14 cellular contexts compared by ENCODE assay signal in genomic region chr6:35194390-35194789, GRCh38. TPM values are rescaled to one million over a fixed set of nuclear protein-coding genes. Genes with fewer than 3 reads are reported as not detected.
A peak's percentile ranks its signal among the peaks of the same experiment; 100 is the strongest.
DNase-seq lines count a peak whose midpoint lies in the region; ATAC-seq and TF ChIP-seq lines count a peak whose summit lies in the region.
"Had no signal": no experiment of that assay in that cellular context is flagged by ENCODE, and none has a peak within 500 bp of the region (broad histone marks: within the 10 kb centered on the region; RNA-seq: fewer than 3 reads in every experiment).

No MANE protein-coding gene starts in this region.

- H3K79me2 ChIP-seq in mammary epithelial cell (ENCODE audit: insufficient read depth, low read length) = no peaks in the 10 kb centered on the region

- intact Hi-C loops in MCF 10A (cut with micrococcal nuclease) (no loop called here), mammary epithelial cell (cut with micrococcal nuclease) (no loop called here), Panc1 (cut with micrococcal nuclease; ENCODE audit: unreplicated experiment) (no loop called here)

- H3K36me3 Mint-ChIP-seq in MCF 10A (ENCODE audit: insufficient read depth, unreplicated experiment) = peaks cover 7% of the 10 kb centered on the region
- no peaks in the 10 kb centered on the region for H3K36me3 Mint-ChIP-seq in immature natural killer cell

- H3K4me3 ChIP-seq in mammary epithelial cell (replicated peaks in 1 of 3; ENCODE audit: insufficient read depth in 1 of 3, low read depth in 2 of 3, low read length in 3 of 3) = no peak overlapping the region
- H3K4me3 ChIP-seq in Panc1 (ENCODE audit: low read depth in 2 of 2, low read length in 2 of 2) = no peak overlapping the region
- H3K4me3 ChIP-seq: BLaER1, GM23248 had no signal

- H2AFZ ChIP-seq in mammary epithelial cell (ENCODE audit: low read depth, low read length) = no peak overlapping the region
- H2AFZ ChIP-seq: GM23248 had no signal

- H3K27me3 ChIP-seq in mammary epithelial cell (ENCODE audit: insufficient read depth, low read length) (no peaks in the 10 kb centered on the region), Panc1 (ENCODE audit: control insufficient read depth, insufficient read depth, low read length) (no peaks in the 10 kb centered on the region)
- H3K27me3 ChIP-seq: BLaER1 had no signal

- H3K36me3 ChIP-seq in mammary epithelial cell (ENCODE audit: insufficient read depth, low read length) (no peaks in the 10 kb centered on the region), Panc1 (ENCODE audit: control insufficient read depth, insufficient read depth, low read length) (no peaks in the 10 kb centered on the region)
- H3K36me3 ChIP-seq: BLaER1 had no signal

- no peak for TF ChIP-seq CTCF in MCF 10A (IDR thresholded peaks at IDR 0.05; ENCODE audit: unreplicated experiment)
- no peak for TF ChIP-seq CTCF in mammary epithelial cell (conservative IDR thresholded peaks at IDR 0.05 in 1 of 2, IDR thresholded peaks at IDR 0.05 in 1 of 2; ENCODE audit: extremely low read depth in 1 of 2, insufficient read depth in 1 of 2, low read depth in 1 of 2, low read length in 2 of 2)
- no peak for TF ChIP-seq CTCF in Panc1 (IDR thresholded peaks at IDR 0.05)

- DNase-seq in MCF 10A (ENCODE audit: unreplicated experiment) = no peak
- DNase-seq in mammary epithelial cell = no peak
- no peak for DNase-seq in Panc1 (ENCODE audit: low read depth, low spot score)
- DNase-seq in immature natural killer cell = no peak
- DNase-seq in pons (ENCODE audit: low spot score) = no peak
- DNase-seq in stimulated activated CD4-positive, alpha-beta T cell treated with anti-CD3 and anti-CD28 coated beads, Interleukin-4, amount 100 ng/mL, for 1 hour = no peak
- no peak for DNase-seq in DMS79 (lab: John Stamatoyannopoulos, UW)
- DNase-seq: 8988T, AML-193, DMS53, GM23248 had no signal

- BruUV-seq in MCF 10A (replicated peaks; lab: Mats Ljungman, UMichigan) = no TSS peak
- BruUV-seq in mammary epithelial cell (replicated peaks; lab: Mats Ljungman, UMichigan) = no TSS peak
- BruUV-seq in Panc1 (replicated peaks; lab: Mats Ljungman, UMichigan) = no TSS peak

- POLR2A ChIA-PET in MCF 10A (lab: Yijun Ruan, JAX) = interaction anchor here (0.6 kb wide), 1 partner anchor 87 kb away, joined by 3 read pairs; no protein-coding TSS in a partner anchor
- POLR2A ChIA-PET in Panc1 (lab: Charles Lee) = no interaction called here

- H3K9me3 Mint-ChIP-seq in MCF 10A (ENCODE audit: unreplicated experiment) (no peaks in the 10 kb centered on the region), immature natural killer cell (no peaks in the 10 kb centered on the region)

- WGBS in mammary epithelial cell (ENCODE audit: low coverage, missing lambda C conversion rate) = 64% methylated on average over 5 of the region's 5 CpGs

- H3K27me3 Mint-ChIP-seq in MCF 10A (ENCODE audit: insufficient read depth, unreplicated experiment) = no peaks in the 10 kb centered on the region
- H3K27me3 Mint-ChIP-seq in immature natural killer cell (ENCODE audit: low read depth in 3 of 3) = peaks cover 1 to 5% (median 2%) of the 10 kb centered on the region in 3 donors

- H3K4me1 Mint-ChIP-seq in MCF 10A (ENCODE audit: insufficient read depth, unreplicated experiment) (peaks cover 8% of the 10 kb centered on the region), immature natural killer cell (peaks cover 17 to 19% of the 10 kb centered on the region in 2 donors)

- CTCF ChIA-PET in MCF 10A (lab: Yijun Ruan, JAX) = interaction anchor here (0.8 to 1.3 kb wide), 3 partner anchors 11 to 35 kb away, joined by 3 to 4 read pairs (median 3); no protein-coding TSS in a partner anchor
- CTCF ChIA-PET in mammary epithelial cell (lab: Charles Lee; ENCODE audit: low non-redundant PET) = no interaction called here
- CTCF ChIA-PET in Panc1 (lab: Charles Lee) = interaction anchor here (0.5 kb wide), 1 partner anchor 1794 kb away, joined by 4 read pairs; no protein-coding TSS in a partner anchor

- H3K4me1 ChIP-seq in mammary epithelial cell (ENCODE audit: insufficient read depth, low read length) (peaks cover 9% of the 10 kb centered on the region), Panc1 (ENCODE audit: control insufficient read depth, insufficient read depth, low read length) (no peaks in the 10 kb centered on the region)
- H3K4me1 ChIP-seq: BLaER1 had no signal

- in situ Hi-C loops in mammary epithelial cell (cut with MboI; ENCODE audit: low sequenced_read_pairs in 2 of 2) = no loop called here
- in situ Hi-C loops in Panc1 (cut with HindIII; ENCODE audit: low pct_unique_long_range_greater_than_20kb, low sequenced_read_pairs) = no loop called here

- H3K27ac ChIP-seq in mammary epithelial cell (ENCODE audit: insufficient read depth, low read depth, low read length) (no peak overlapping the region), Panc1 (ENCODE audit: low read length) (no peak overlapping the region)
- H3K27ac ChIP-seq: BLaER1, GM23248, HL-60 had no signal

- H3K27ac Mint-ChIP-seq in MCF 10A (ENCODE audit: low read depth, unreplicated experiment) (peak overlapping the region; percentile 55), immature natural killer cell (peak overlapping the region in 4 of 6 donors; percentile 50 to 95 (median 83))

- no peaks in the 10 kb centered on the region for H3K9me3 ChIP-seq in mammary epithelial cell (replicated peaks; ENCODE audit: insufficient read depth, low read length)
- peaks cover 3% of the 10 kb centered on the region; the same call in 1 of the 2 replicates for H3K9me3 ChIP-seq in Panc1 (ENCODE audit: control insufficient read depth, insufficient read depth, low read depth, low read length)
- H3K9me3 ChIP-seq: BLaER1 had no signal

- ATAC-seq in Panc1 = peak; percentile 61; the same call in 1 of the 2 replicates
- ATAC-seq: HCT116 had no signal

- H4K20me1 ChIP-seq in mammary epithelial cell (ENCODE audit: insufficient read depth, low read length) = no peaks in the 10 kb centered on the region
- H4K20me1 ChIP-seq: BLaER1 had no signal

- no peak overlapping the region for H3K4me3 Mint-ChIP-seq in MCF 10A (ENCODE audit: unreplicated experiment)
- H3K4me3 Mint-ChIP-seq in immature natural killer cell = peak overlapping the region in 1 of 5 donors; percentile 79

- dilution Hi-C loops in mammary epithelial cell (cut with HindIII; ENCODE audit: low sequenced_read_pairs) = no loop called here

- H3K9ac ChIP-seq in mammary epithelial cell (ENCODE audit: insufficient read depth, low read length) = no peak overlapping the region
- H3K9ac ChIP-seq: BLaER1, GM23248 had no signal

- no peak overlapping the region for H3K4me2 ChIP-seq in mammary epithelial cell (ENCODE audit: insufficient read depth, low read depth, low read length)
- H3K4me2 ChIP-seq: BLaER1 had no signal

RNA-seq across cellular contexts. Expression of gene SCUBE3, which starts 19.4 kb away (rescaled TPM):
- not detected in 2 replicates for total RNA-seq in MCF 10A (2022)
- total RNA-seq in mammary epithelial cell = under 1 TPM; under 0.01 to 0.19 TPM
- 0.06 TPM for polyA plus RNA-seq in mammary epithelial cell
- polyA minus RNA-seq in mammary epithelial cell = not detected
- total RNA-seq in Panc1 (2021; ENCODE audit: unreplicated experiment) = 1.6 TPM
- 3.1 TPM for polyA plus RNA-seq in Panc1 (2012; ENCODE audit: insufficient read length)
- under 1 TPM in 2 of 3 donors, not detected in 1; 0.02 to 0.29 TPM for polyA plus RNA-seq in immature natural killer cell

RNA-seq across cellular contexts. Expression of gene TCP11, which starts 53.3 kb away (rescaled TPM):
- not detected in 2 replicates for total RNA-seq in MCF 10A (2022)
- total RNA-seq in mammary epithelial cell = not detected
- not detected for polyA plus RNA-seq in mammary epithelial cell
- polyA minus RNA-seq in mammary epithelial cell = not detected
- total RNA-seq in Panc1 (2021; ENCODE audit: unreplicated experiment) = not detected
- not detected for polyA plus RNA-seq in Panc1 (2012; ENCODE audit: insufficient read length)
- polyA plus RNA-seq in immature natural killer cell = not detected
- total RNA-seq: GM23248 had no signal
- polyA plus RNA-seq: GM23248 had no signal
